Comparison of ENCODE assay signal across 10 cellular contexts in genomic region chr18:51053822-51054221, GRCh38. TPM values are rescaled to one million over a fixed set of nuclear protein-coding genes. Genes with fewer than 3 reads are reported as not detected.
DNase-seq lines count a peak whose midpoint lies in the region; ATAC-seq, FAIRE-seq and TF ChIP-seq lines count a peak whose summit lies in the region.
"Had no signal": no experiment of that assay in that cellular context is flagged by ENCODE, and none has a peak within 500 bp of the region (broad histone marks: within the 10 kb centered on the region; RNA-seq: fewer than 3 reads in every experiment).

No MANE protein-coding gene starts in this region.

- H3K4me3 ChIP-seq in heart right ventricle = no peak overlapping the region

- TF ChIP-seq CTCF in heart right ventricle (IDR thresholded peaks at IDR 0.05) = no peak

- peaks cover 41% of the 10 kb centered on the region for H3K36me3 Mint-ChIP-seq in T-helper 2 cell treated with Interferon-gamma antibody and Interleukin-4, amounts not matched to agents 5 μg/mL and 100 μg/mL, for 36 hours (ENCODE audit: low read depth)
- H3K36me3 Mint-ChIP-seq in naive thymus-derived CD8-positive, alpha-beta T cell = peaks cover 0 to 81% (median 9%) of the 10 kb centered on the region in 3 donors

- peaks cover 0 to 26% (median 0%) of the 10 kb centered on the region in 9 donors for H3K4me1 ChIP-seq in heart right ventricle

- ATAC-seq in HG02759 (IDR thresholded peaks at IDR 0.05; ENCODE audit: unreplicated experiment) = peak; percentile 58
- peak; percentile 29 to 35 for ATAC-seq in naive thymus-derived CD8-positive, alpha-beta T cell
- ATAC-seq in heart right ventricle = no peak

- POLR2A ChIA-PET in naive thymus-derived CD8-positive, alpha-beta T cell (lab: Charles Lee) = no interaction called here

- H3K27me3 Mint-ChIP-seq in T-helper 2 cell treated with Interferon-gamma antibody and Interleukin-4, amounts not matched to agents 5 μg/mL and 100 μg/mL, for 36 hours (ENCODE audit: low read depth) = no peaks in the 10 kb centered on the region
- no peaks in the 10 kb centered on the region for H3K27me3 Mint-ChIP-seq in naive thymus-derived CD8-positive, alpha-beta T cell

- H3K27ac ChIP-seq in heart right ventricle = peak overlapping the region in 2 of 10 donors; percentile 17 to 59

- H3K4me1 Mint-ChIP-seq in T-helper 2 cell treated with Interferon-gamma antibody and Interleukin-4, amounts not matched to agents 5 μg/mL and 100 μg/mL, for 36 hours (ENCODE audit: low read depth) = peaks cover 25% of the 10 kb centered on the region
- peaks cover 16 to 38% (median 30%) of the 10 kb centered on the region in 4 donors for H3K4me1 Mint-ChIP-seq in naive thymus-derived CD8-positive, alpha-beta T cell

- peak overlapping the region; percentile 93 for H3K27ac Mint-ChIP-seq in T-helper 2 cell treated with Interferon-gamma antibody and Interleukin-4, amounts not matched to agents 5 μg/mL and 100 μg/mL, for 36 hours
- peak overlapping the region in 7 of 10 donors; percentile 6 to 71 (median 55) for H3K27ac Mint-ChIP-seq in naive thymus-derived CD8-positive, alpha-beta T cell

- no peak for DNase-seq in GM19239 (ENCODE audit: insufficient read length, low spot score)
- DNase-seq in T-helper 2 cell treated with Interferon-gamma antibody and Interleukin-4, amounts not matched to agents 5 μg/mL and 100 μg/mL, for 36 hours (ENCODE audit: low spot score) = no peak
- no peak for DNase-seq in naive thymus-derived CD8-positive, alpha-beta T cell
- no peak for DNase-seq in NCI-H69 (lab: John Stamatoyannopoulos, UW)
- no peak for DNase-seq in SHP77 (lab: John Stamatoyannopoulos, UW)
- DNase-seq in AG08396 (ENCODE audit: low spot score) = no peak
- no peak for DNase-seq in heart right ventricle
- DNase-seq: NCI-H226 had no signal

- peak overlapping the region; percentile 78 for H3K4me3 Mint-ChIP-seq in T-helper 2 cell treated with Interferon-gamma antibody and Interleukin-4, amounts not matched to agents 5 μg/mL and 100 μg/mL, for 36 hours
- H3K4me3 Mint-ChIP-seq in naive thymus-derived CD8-positive, alpha-beta T cell = peak overlapping the region in 2 of 10 donors; percentile 4 to 43

- FAIRE-seq in GM19239 (lab: Jason Lieb, UNC) = peak; percentile 93
- FAIRE-seq: bronchial epithelial cell had no signal

- WGBS in heart right ventricle, 2 donors = 92 to 94% methylated on average over 1 of the region's 1 CpG

- H3K9me3 ChIP-seq in heart right ventricle = no peaks in the 10 kb centered on the region

- intact Hi-C loops in heart right ventricle (cut with DNase I) = loop anchor here in 4 of 10 donors (5.0 to 10.0 kb wide), 5 partner anchors 87 to 239 kb away; partner anchors contain the start of genes ELAC1 (in 1 of the 4) and MRO (in 1 of the 4)

- H3K9me3 Mint-ChIP-seq in T-helper 2 cell treated with Interferon-gamma antibody and Interleukin-4, amounts not matched to agents 5 μg/mL and 100 μg/mL, for 36 hours = no peaks in the 10 kb centered on the region
- no peaks in the 10 kb centered on the region for H3K9me3 Mint-ChIP-seq in naive thymus-derived CD8-positive, alpha-beta T cell

- no peaks in the 10 kb centered on the region for H3K27me3 ChIP-seq in heart right ventricle

- H3K36me3 ChIP-seq in heart right ventricle = peaks cover 0 to 85% (median 21%) of the 10 kb centered on the region in 9 donors

RNA-seq across cellular contexts. Expression of gene SMAD4, which starts 23.8 kb away (rescaled TPM):
- 100 to 1,000 TPM; 156 to 169 TPM for total RNA-seq in naive thymus-derived CD8-positive, alpha-beta T cell
- polyA plus RNA-seq in naive thymus-derived CD8-positive, alpha-beta T cell = 10 to 100 TPM; 46.0 to 69.2 (median 48.6) TPM
- total RNA-seq in heart right ventricle = 100 to 1,000 TPM in 2 of 10 donors, 10 to 100 TPM in 8; 78.4 to 110 (median 86.9) TPM
- polyA plus RNA-seq in heart right ventricle = 10 to 100 TPM; 11.7 to 20.3 TPM

Comparison
In these comparisons a context has a peak if more than half of its experiments do, and no peak if none do; other contexts are left out.
1. ATAC-seq: peak in HG02759 (single experiment) and naive thymus-derived CD8-positive, alpha-beta T cell (2 of 2); none in heart right ventricle (0 of 8).